In the genomic region with DNA sequence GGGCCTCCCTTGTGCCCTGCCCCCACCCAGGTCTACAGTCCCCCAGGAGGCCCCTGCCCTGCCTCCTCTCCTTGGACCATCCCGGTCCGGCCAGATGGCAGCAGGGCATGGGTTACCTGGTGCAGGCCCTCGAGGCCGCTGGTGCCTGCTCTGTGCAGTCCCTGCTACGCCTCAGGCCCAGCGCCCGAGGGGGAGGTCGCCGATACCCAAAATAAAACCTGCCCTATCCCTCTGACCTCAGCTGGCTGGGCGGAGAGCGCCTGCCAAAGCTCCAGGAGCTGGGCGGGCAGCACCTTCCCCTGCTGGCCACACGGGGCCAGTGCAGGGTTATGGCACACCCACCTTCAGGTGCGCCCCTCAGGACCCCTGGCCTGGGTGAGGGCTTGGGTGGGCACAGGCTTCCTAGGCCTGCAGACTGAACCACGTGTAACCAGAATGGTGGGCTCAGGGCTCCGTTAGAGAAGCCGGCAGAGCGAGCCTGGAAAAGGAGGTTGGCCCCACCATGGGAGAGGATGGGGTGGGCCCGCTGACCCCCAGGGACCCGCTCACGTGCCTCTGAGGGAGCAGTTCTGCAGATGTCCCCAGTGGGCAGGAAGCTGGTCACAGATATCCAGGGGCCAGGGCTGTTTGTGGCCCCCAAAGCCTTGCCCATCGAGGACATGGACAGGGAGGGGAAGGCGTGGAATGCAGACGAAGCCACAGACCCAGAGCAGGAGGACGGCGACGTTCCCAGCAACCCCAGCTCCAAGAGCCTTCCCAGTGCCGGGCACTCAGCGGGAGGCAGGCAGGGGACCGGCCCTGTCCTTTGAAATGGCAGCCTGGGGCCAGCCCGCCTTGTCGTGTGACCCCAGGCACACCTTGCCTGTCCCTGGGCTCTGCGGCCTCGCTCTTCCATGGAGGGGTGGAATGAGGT, we compare ENCODE assay signal across 11 cellular contexts. TPM values are rescaled to one million over a fixed set of nuclear protein-coding genes. Genes with fewer than 3 reads are reported as not detected.
DNase-seq lines count a peak whose midpoint lies in the region; ATAC-seq and TF ChIP-seq lines count a peak whose summit lies in the region.
"Had no signal": no experiment of that assay in that cellular context is flagged by ENCODE, and none has a peak within 500 bp of the region (broad histone marks: within the 10 kb centered on the region; RNA-seq: fewer than 3 reads in every experiment).

No MANE protein-coding gene starts in this region.

- no peak overlapping the region for H3K27ac ChIP-seq in VCaP
- H3K27ac ChIP-seq in stomach: peak overlapping the region in 1 of 5 donors; percentile 38
- H3K27ac ChIP-seq: parathyroid adenoma had no signal

- peaks cover 0 to 16% (median 9%) of the 10 kb centered on the region in 4 donors for H3K4me1 ChIP-seq in stomach
- H3K4me1 ChIP-seq: parathyroid adenoma had no signal

- H3K9me3 ChIP-seq in stomach: no peaks in the 10 kb centered on the region

- H3K36me3 ChIP-seq in stomach: no peaks in the 10 kb centered on the region

- H3K27me3 ChIP-seq in stomach: peaks cover 0 to 42% (median 10%) of the 10 kb centered on the region in 3 donors

- H3K4me3 ChIP-seq in stomach: no peak overlapping the region

- intact Hi-C loops in stomach (cut with DNase I; ENCODE audit: low total_unique reads): no loop called here

- DNase-seq in DMS 273 (lab: John Stamatoyannopoulos, UW; ENCODE audit: unreplicated experiment) (peak; percentile 16), DMS 273 treated with DMSO at 0.1 percent for 48 hours (lab: John Stamatoyannopoulos, UW) (no peak), iPS-NIHi11 (ENCODE audit: low spot score) (peak; percentile 89), stomach (no peak), SKM-1 treated with dmso at 0.1 percent for 144 hours (lab: John Stamatoyannopoulos, UW; ENCODE audit: unreplicated experiment) (no peak)
- DNase-seq: NCI-H1436 had no signal

- TF ChIP-seq POLR2A in stomach (IDR thresholded peaks at IDR 0.05): no peak

- 49 to 63% (median 61%) methylated on average over 20 to 34 of the region's 34 CpGs for WGBS in stomach, 5 donors

- ATAC-seq in HG03378 (IDR thresholded peaks at IDR 0.05; ENCODE audit: unreplicated experiment) (no peak), HG02798 (IDR thresholded peaks at IDR 0.05; ENCODE audit: poor library complexity, unreplicated experiment) (no peak)

- peak; percentile 43; the same call in 1 of the 2 replicates for TF ChIP-seq CTCF in VCaP (conservative IDR thresholded peaks at IDR 0.05)
- peak in 4 of 7 experiments; percentile 26 to 61 (median 40) for TF ChIP-seq CTCF in stomach (IDR thresholded peaks at IDR 0.05)

- no peak for TF ChIP-seq EP300 in stomach (IDR thresholded peaks at IDR 0.05)

RNA-seq across cellular contexts. Expression of a gene that starts 1.7 kb away (rescaled TPM):
- total RNA-seq in stomach: 1 to 10 TPM in 2 of 5 donors, not detected in 3; 2.3 to 7.2 TPM
- 10 to 100 TPM in 1 of 3 donors, 1 to 10 TPM in 1, under 1 TPM in 1; 0.75 to 14.5 (median 3.1) TPM for polyA plus RNA-seq in stomach

RNA-seq across cellular contexts. Expression of a gene that starts 26.1 kb away (rescaled TPM):
- not detected for total RNA-seq in stomach
- under 1 TPM in 1 of 3 donors, not detected in 2; 0.03 TPM for polyA plus RNA-seq in stomach
- total RNA-seq: subcutaneous adipose tissue had no signal

RNA-seq across cellular contexts. Expression of a gene that starts 29.4 kb away (rescaled TPM):
- total RNA-seq in stomach: 100 to 1,000 TPM in 2 of 5 donors, 10 to 100 TPM in 3; 14.0 to 281 (median 73.8) TPM
- 100 to 1,000 TPM; 114 to 317 (median 231) TPM for polyA plus RNA-seq in stomach

Comparison
In these comparisons a context has a peak if more than half of its experiments do, and no peak if none do; other contexts are left out.
1. DNase-seq: peak in DMS 273 (single experiment) and iPS-NIHi11 (single experiment); none in DMS 273 treated with DMSO at 0.1 percent for 48 hours (single experiment), stomach (single experiment) and SKM-1 treated with dmso at 0.1 percent for 144 hours (single experiment).